Comparison of ENCODE assay signal across 21 cellular contexts in the genomic region with DNA sequence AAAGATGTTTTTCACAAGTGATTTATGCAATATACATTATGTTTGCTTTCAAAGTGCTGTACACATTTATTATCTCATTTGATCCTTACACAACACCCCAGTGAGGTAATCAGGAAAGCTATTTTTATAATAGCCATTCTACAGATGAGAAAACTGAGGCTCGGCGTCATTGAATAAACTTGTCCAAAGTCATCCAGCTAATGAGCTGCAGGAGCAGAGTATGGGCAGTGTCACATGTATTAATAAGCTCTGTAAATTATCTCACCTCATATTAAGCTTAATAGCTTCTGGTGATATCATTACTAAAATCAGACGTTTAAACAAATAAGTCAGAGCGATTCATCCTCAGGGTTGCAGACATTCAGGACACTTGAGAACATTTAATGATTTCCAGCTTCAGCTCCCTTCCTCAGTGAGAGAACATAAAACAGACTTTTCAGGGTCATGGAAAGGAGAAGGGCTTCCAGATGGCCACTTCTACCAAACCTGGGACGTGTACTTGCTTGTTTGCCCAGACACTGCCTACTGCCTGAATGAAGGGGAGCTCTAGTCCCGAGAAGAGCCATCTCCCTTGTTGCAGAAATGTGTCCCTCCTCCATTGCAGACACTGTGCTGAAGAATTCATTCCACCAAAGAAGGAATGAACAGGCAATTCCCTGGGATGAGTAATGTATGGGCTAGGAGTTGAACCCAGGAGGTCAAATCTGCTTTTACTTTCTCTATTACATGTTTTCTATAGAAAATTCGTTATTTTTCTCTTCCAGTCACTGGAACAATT. TPM values are rescaled to one million over a fixed set of nuclear protein-coding genes. Genes with fewer than 3 reads are reported as not detected.
DNase-seq lines count a peak whose midpoint lies in the region; ATAC-seq, FAIRE-seq and TF ChIP-seq lines count a peak whose summit lies in the region.
"Had no signal": no experiment of that assay in that cellular context is flagged by ENCODE, and none has a peak within 500 bp of the region (broad histone marks: within the 10 kb centered on the region; RNA-seq: fewer than 3 reads in every experiment).

No MANE protein-coding gene starts in this region.

- no peak overlapping the region for H3K4me3 ChIP-seq in K562
- no peak overlapping the region for H3K4me3 ChIP-seq in coronary artery
- H3K4me3 ChIP-seq: tibial artery had no signal

- TF ChIP-seq CTCF in K562 (IDR thresholded peaks at IDR 0.05 in 2 of 3, conservative IDR thresholded peaks at IDR 0.05 in 1 of 3; ENCODE audit: insufficient read depth in 2 of 3, low read depth in 1 of 3, low read length in 3 of 3) (no peak), coronary artery (IDR thresholded peaks at IDR 0.05) (no peak)

- ATAC-seq in K562 (no peak), sciatic nerve (peak; percentile 44)
- ATAC-seq: naive thymus-derived CD8-positive, alpha-beta T cell; stimulated activated memory B cell treated with anti-CD40 and anti-IgM and Interleukin-4, amounts not matched to agents 10 μg/mL and 1 μg/mL and 100 μg/mL, for 72 hours had no signal

- no peak overlapping the region for H2AFZ ChIP-seq in K562 (ENCODE audit: low read depth, low read length)

- H3K79me2 ChIP-seq in K562 (ENCODE audit: control insufficient read depth, insufficient read depth, low read length) = no peaks in the 10 kb centered on the region

- in situ Hi-C loops in K562 (cut with MboI) = no loop called here

- BruUV-seq in K562 (replicated peaks; lab: Mats Ljungman, UMichigan) = no TSS peak

- intact Hi-C loops in K562 (cut with micrococcal nuclease) (no loop called here), sciatic nerve (cut with DNase I) (no loop called here)

- no peaks in the 10 kb centered on the region for H3K9me1 ChIP-seq in K562 (ENCODE audit: control insufficient read depth, insufficient read depth, low read length)

- H4K20me1 ChIP-seq in K562 (replicated peaks; ENCODE audit: control insufficient read depth, insufficient read depth, low read length) = no peaks in the 10 kb centered on the region

- no peaks in the 10 kb centered on the region for H3K36me3 ChIP-seq in K562 (ENCODE audit: control insufficient read depth, insufficient read depth, low read length)
- H3K36me3 ChIP-seq: tibial artery had no signal

- POLR2A ChIA-PET in K562 (lab: Yijun Ruan, JAX) = interaction anchor here (1.0 kb wide), 1 partner anchor 19 kb away, joined by 3 read pairs; no protein-coding TSS in a partner anchor

- peaks cover 6 to 7% of the 10 kb centered on the region in 2 experiments for H3K27me3 ChIP-seq in K562 (ENCODE audit: control insufficient read depth in 2 of 2, insufficient read depth in 2 of 2, low read length in 2 of 2)
- H3K27me3 ChIP-seq: tibial artery had no signal

- TF ChIP-seq POLR2A in K562 (conservative IDR thresholded peaks at IDR 0.05) = no peak

- CTCF ChIA-PET in K562 (lab: Yijun Ruan, JAX; ENCODE audit: low intra/inter-chr PET ratio) = no interaction called here

- FAIRE-seq in K562 (lab: Jason Lieb, UNC) = no peak
- FAIRE-seq: GM19239, islet of Langerhans, TTC549 had no signal

- no peaks in the 10 kb centered on the region for H3K9me3 ChIP-seq in K562 (replicated peaks; ENCODE audit: control insufficient read depth, insufficient read depth, low read depth, low read length)
- H3K9me3 ChIP-seq: tibial artery had no signal

- no peak overlapping the region for H3K9ac ChIP-seq in K562 (ENCODE audit: insufficient read depth in 1 of 2, low read depth in 2 of 2, low read length in 2 of 2)

- peak in 2 of 3 experiments; percentile 43 to 79 for DNase-seq in NCI-H1417 (lab: John Stamatoyannopoulos, UW)
- no peak for DNase-seq in NCI-H1417 treated with DMSO at 0.1 percent for 48 hours (lab: John Stamatoyannopoulos, UW)
- peak; percentile 47 for DNase-seq in NCI-H2171 (lab: John Stamatoyannopoulos, UW)
- DNase-seq in K562 (ENCODE audit: extremely low read depth in 1 of 4, low spot score in 3 of 4) = no peak
- DNase-seq in sciatic nerve (ENCODE audit: low spot score) = no peak
- no peak for DNase-seq in NCI-H1105 treated with DMSO at 0.1 percent for 48 hours (lab: John Stamatoyannopoulos, UW)
- no peak for DNase-seq in 8988T
- no peak for DNase-seq in coronary artery (ENCODE audit: low spot score)
- DNase-seq: activated naive CD4-positive, alpha-beta T cell treated with anti-CD3 and anti-CD28 coated beads, Interleukin-2, amount 10 ng/mL, durations not matched to agents 7 days and 5 days; DND-41; head of caudate nucleus; naive thymus-derived CD8-positive, alpha-beta T cell; NCI-H1930; NCI-H82; tibial artery had no signal

- no peak for TF ChIP-seq RAD21 in K562 (CRISPR knock-in tag; conservative IDR thresholded peaks at IDR 0.05 in 1 of 2, IDR thresholded peaks at IDR 0.05 in 1 of 2)

- no peaks in the 10 kb centered on the region for H3K4me1 ChIP-seq in K562 (replicated peaks in 1 of 2; ENCODE audit: control insufficient read depth in 2 of 2, insufficient read depth in 2 of 2, low read length in 2 of 2)

- no peak for TF ChIP-seq EP300 in K562 (IDR thresholded peaks at IDR 0.05; ENCODE audit: low read length)

- H3K4me2 ChIP-seq in K562 (ENCODE audit: insufficient read depth, low read length) = no peak overlapping the region

- no peak overlapping the region for H3K27ac ChIP-seq in K562 (ENCODE audit: extremely low read depth, low read depth, low read length)
- H3K27ac ChIP-seq in coronary artery = no peak overlapping the region
- H3K27ac ChIP-seq: 22Rv1, epithelial cell of prostate, tibial artery had no signal

- 5% methylated on average over 7 of the region's 7 CpGs for WGBS in K562 (ENCODE audit: insufficient coverage, low coverage, missing lambda C conversion rate)

RNA-seq across cellular contexts. Expression of gene FZD1, which starts 20.5 kb away (rescaled TPM):
- total RNA-seq in K562 (2011; cell fraction: chromatin; rRNA removed; ENCODE audit: low replicate concordance) = 2.7 and 4.4 TPM in 2 replicates
- 7.2 and 7.8 TPM in 2 replicates for total RNA-seq in K562 (2011; cell fraction: nucleolus; rRNA removed)
- total RNA-seq in K562 (2011; cell fraction: nucleoplasm; rRNA removed) = 4.8 and 5.5 TPM in 2 replicates
- 3.7 and 4.4 TPM in 2 replicates for total RNA-seq in K562 (2014; rRNA removed)
- 1.8 and 1.9 TPM in 2 replicates for total RNA-seq in K562 (2014; rRNA removed; fragmentation: Illumina TruSeq; extraction: Trizol)
- 2.4 and 2.5 TPM in 2 replicates for total RNA-seq in K562 (2015; rRNA removed; fragmentation: Illumina TruSeq; extraction: Trizol)
- total RNA-seq in K562 (2021) = 4.9 and 5.1 TPM in 2 replicates
- polyA plus RNA-seq in K562 (2011; rRNA removed) = 0.60 and 1.0 TPM in 2 replicates
- 0.75 and 2.3 TPM in 2 replicates for polyA plus RNA-seq in K562 (2011; cell fraction: cytosol; rRNA removed)
- polyA plus RNA-seq in K562 (2011; cell fraction: nucleus; rRNA removed) = 0.86 and 1.7 TPM in 2 replicates
- polyA plus RNA-seq in K562 (2012) = 2.5 and 2.8 TPM in 2 replicates
- polyA plus RNA-seq in K562 (2014; fragmentation: Illumina TruSeq; extraction: Trizol) = 1.7 and 2.1 TPM in 2 replicates
- under 1 TPM; 0.25 to 0.27 TPM for polyA plus RNA-seq in K562 (2014; fragmentation: Nextera tagmentation; extraction: Ambion mirVana)
- 2.7 and 3.0 TPM in 2 replicates for polyA plus RNA-seq in K562 (2014; rRNA removed)
- 0.93 and 1.8 TPM in 2 replicates for polyA minus RNA-seq in K562 (2011; rRNA and poly(A)+ RNA removed)
- 2.3 and 2.6 TPM in 2 replicates for polyA minus RNA-seq in K562 (2011; cell fraction: cytosol; rRNA and poly(A)+ RNA removed)
- 3.0 and 3.4 TPM in 2 replicates for polyA minus RNA-seq in K562 (2011; cell fraction: nucleus; rRNA and poly(A)+ RNA removed)
- total RNA-seq in sciatic nerve = 120 TPM
- total RNA-seq: naive thymus-derived CD8-positive, alpha-beta T cell had no signal

Comparison
In these comparisons a context has a peak if more than half of its experiments do, and no peak if none do; other contexts are left out.
1. DNase-seq: peak in NCI-H1417 (2 of 3) and NCI-H2171 (single experiment); none in NCI-H1417 treated with DMSO at 0.1 percent for 48 hours (single experiment), K562 (0 of 4), sciatic nerve (single experiment), NCI-H1105 treated with DMSO at 0.1 percent for 48 hours (single experiment), 8988T (single experiment) and coronary artery (single experiment).
2. RNA of gene FZD1, which starts 20.5 kb away (total RNA-seq): 120 TPM in sciatic nerve (single experiment); 1.8 to 7.8 TPM in K562; every median in the first group is over 10 times any median in the second.